In the genomic region with DNA sequence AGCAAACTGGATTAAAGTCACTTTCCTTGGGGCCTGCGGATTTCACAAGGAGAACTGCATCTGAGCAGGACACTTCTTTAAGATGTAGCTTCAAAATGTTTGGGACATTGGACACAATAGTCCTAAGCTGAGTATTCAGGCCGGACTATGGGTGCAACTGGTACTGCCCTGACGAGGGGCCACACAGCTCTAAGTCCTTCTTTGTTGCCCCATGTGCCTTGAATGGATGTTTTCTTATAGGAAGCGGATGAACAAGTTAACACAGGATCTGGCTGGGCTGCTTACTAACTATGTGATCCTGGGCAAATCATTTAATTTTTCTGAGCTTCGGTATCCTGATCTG, we compare ENCODE assay signal across 1 cellular context.
TF ChIP-seq lines count a peak whose summit lies in the region.

No MANE protein-coding gene starts in this region.

TF ChIP-seq in A549, 52 proteins besides CTCF, POLR2A, EP300 and RAD21:
- TF ChIP-seq CBX2 (IDR thresholded peaks at IDR 0.05; ENCODE audit: borderline replicate concordance, low read depth) = no peak
- TF ChIP-seq, protein P1, sequence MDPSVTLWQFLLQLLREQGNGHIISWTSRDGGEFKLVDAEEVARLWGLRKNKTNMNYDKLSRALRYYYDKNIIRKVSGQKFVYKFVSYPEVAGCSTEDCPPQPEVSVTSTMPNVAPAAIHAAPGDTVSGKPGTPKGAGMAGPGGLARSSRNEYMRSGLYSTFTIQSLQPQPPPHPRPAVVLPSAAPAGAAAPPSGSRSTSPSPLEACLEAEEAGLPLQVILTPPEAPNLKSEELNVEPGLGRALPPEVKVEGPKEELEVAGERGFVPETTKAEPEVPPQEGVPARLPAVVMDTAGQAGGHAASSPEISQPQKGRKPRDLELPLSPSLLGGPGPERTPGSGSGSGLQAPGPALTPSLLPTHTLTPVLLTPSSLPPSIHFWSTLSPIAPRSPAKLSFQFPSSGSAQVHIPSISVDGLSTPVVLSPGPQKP (IDR thresholded peaks at IDR 0.05; ENCODE audit: low read depth, low read length) = no peak
- no peak for TF ChIP-seq MAFK (IDR thresholded peaks at IDR 0.05; ENCODE audit: partially characterized antibody)
- no peak for TF ChIP-seq KDM1A (IDR thresholded peaks at IDR 0.05; ENCODE audit: low read depth)
- TF ChIP-seq FOXS1 (CRISPR knock-in tag; IDR thresholded peaks at IDR 0.05) = no peak
- no peak for TF ChIP-seq CHD4 (IDR thresholded peaks at IDR 0.05; ENCODE audit: borderline replicate concordance)
- no peak for TF ChIP-seq EHMT2 (IDR thresholded peaks at IDR 0.05; ENCODE audit: low read depth)
- TF ChIP-seq, protein P2, sequence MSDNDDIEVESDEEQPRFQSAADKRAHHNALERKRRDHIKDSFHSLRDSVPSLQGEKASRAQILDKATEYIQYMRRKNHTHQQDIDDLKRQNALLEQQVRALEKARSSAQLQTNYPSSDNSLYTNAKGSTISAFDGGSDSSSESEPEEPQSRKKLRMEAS (IDR thresholded peaks at IDR 0.05) = no peak
- no peak for TF ChIP-seq JUNB (IDR thresholded peaks at IDR 0.05)
- TF ChIP-seq, protein P3, sequence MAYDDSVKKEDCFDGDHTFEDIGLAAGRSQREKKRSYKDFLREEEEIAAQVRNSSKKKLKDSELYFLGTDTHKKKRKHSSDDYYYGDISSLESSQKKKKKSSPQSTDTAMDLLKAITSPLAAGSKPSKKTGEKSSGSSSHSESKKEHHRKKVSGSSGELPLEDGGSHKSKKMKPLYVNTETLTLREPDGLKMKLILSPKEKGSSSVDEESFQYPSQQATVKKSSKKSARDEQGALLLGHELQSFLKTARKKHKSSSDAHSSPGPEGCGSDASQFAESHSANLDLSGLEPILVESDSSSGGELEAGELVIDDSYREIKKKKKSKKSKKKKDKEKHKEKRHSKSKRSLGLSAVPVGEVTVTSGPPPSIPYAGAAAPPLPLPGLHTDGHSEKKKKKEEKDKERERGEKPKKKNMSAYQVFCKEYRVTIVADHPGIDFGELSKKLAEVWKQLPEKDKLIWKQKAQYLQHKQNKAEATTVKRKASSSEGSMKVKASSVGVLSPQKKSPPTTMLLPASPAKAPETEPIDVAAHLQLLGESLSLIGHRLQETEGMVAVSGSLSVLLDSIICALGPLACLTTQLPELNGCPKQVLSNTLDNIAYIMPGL (CRISPR knock-in tag; IDR thresholded peaks at IDR 0.05; ENCODE audit: borderline replicate concordance) = no peak
- no peak for TF ChIP-seq BHLHE40 (IDR thresholded peaks at IDR 0.05; ENCODE audit: low read depth, low read length)
- TF ChIP-seq, protein P4, sequence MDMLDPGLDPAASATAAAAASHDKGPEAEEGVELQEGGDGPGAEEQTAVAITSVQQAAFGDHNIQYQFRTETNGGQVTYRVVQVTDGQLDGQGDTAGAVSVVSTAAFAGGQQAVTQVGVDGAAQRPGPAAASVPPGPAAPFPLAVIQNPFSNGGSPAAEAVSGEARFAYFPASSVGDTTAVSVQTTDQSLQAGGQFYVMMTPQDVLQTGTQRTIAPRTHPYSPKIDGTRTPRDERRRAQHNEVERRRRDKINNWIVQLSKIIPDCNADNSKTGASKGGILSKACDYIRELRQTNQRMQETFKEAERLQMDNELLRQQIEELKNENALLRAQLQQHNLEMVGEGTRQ (IDR thresholded peaks at IDR 0.05) = no peak
- TF ChIP-seq ZNF302 (CRISPR knock-in tag; IDR thresholded peaks at IDR 0.05) = no peak
- no peak for TF ChIP-seq RCOR1 (IDR thresholded peaks at IDR 0.05; ENCODE audit: low read depth, low read length)
- TF ChIP-seq FOSL2 (IDR thresholded peaks at IDR 0.05) = no peak
- TF ChIP-seq FOSL2 (CRISPR knock-in tag; IDR thresholded peaks at IDR 0.05) = no peak
- no peak for TF ChIP-seq RNF2 (IDR thresholded peaks at IDR 0.05; ENCODE audit: borderline replicate concordance, low read depth)
- TF ChIP-seq CHD2 (IDR thresholded peaks at IDR 0.05; ENCODE audit: low read length, partially characterized antibody) = no peak
- no peak for TF ChIP-seq CEBPB (IDR thresholded peaks at IDR 0.05)
- TF ChIP-seq HEYL (CRISPR knock-in tag; IDR thresholded peaks at IDR 0.05) = no peak
- TF ChIP-seq ESRRA (IDR thresholded peaks at IDR 0.05; ENCODE audit: borderline replicate concordance, low read length) = no peak
